In genomic region chr1:179146916-179147315, GRCh38 we compare ENCODE assay signal across 2 cellular contexts.
TF ChIP-seq lines count a peak whose summit lies in the region.

No MANE protein-coding gene starts in this region.

TF ChIP-seq in SK-N-SH, 30 proteins besides CTCF, POLR2A, EP300 and RAD21 (continued from another document):
- TF ChIP-seq USF1 (IDR thresholded peaks at IDR 0.05; ENCODE audit: borderline replicate concordance, low read depth), result 0 out of 2 replicates have a peak, but pooled peaks have one; percentile 9
- no peak for TF ChIP-seq SIN3A (IDR thresholded peaks at IDR 0.05; ENCODE audit: borderline replicate concordance, low read depth, low read length)

TF ChIP-seq in SK-N-SH treated with all-trans-retinoic acid at 6 μM for 48 hours, 23 proteins besides CTCF, POLR2A, EP300 and RAD21 (continued from another document):
- no peak for TF ChIP-seq PATZ1 (CRISPR knock-in tag; IDR thresholded peaks at IDR 0.05; ENCODE audit: borderline replicate concordance)
- TF ChIP-seq CSDC2 (CRISPR knock-in tag; IDR thresholded peaks at IDR 0.05), result no peak
- no peak for TF ChIP-seq ZNF565 (CRISPR knock-in tag; conservative IDR thresholded peaks at IDR 0.05; ENCODE audit: low read depth)
- no peak for TF ChIP-seq CSRNP3 (CRISPR knock-in tag; IDR thresholded peaks at IDR 0.05)
